ENCODE assay signal across 1 cellular context in genomic region chr18:37314534-37314933, GRCh38.
TF ChIP-seq lines count a peak whose summit lies in the region.

No MANE protein-coding gene starts in this region.

TF ChIP-seq in H1, 55 proteins besides CTCF, POLR2A, EP300 and RAD21:
- no peak for TF ChIP-seq RFX5 (IDR thresholded peaks at IDR 0.05; ENCODE audit: borderline replicate concordance, low read depth, low read length)
- TF ChIP-seq POU5F1 (IDR thresholded peaks at IDR 0.05; ENCODE audit: low read depth, low read length) = no peak
- TF ChIP-seq NRF1 (IDR thresholded peaks at IDR 0.05; ENCODE audit: low read depth, low read length) = no peak
- no peak for TF ChIP-seq GTF2F1 (IDR thresholded peaks at IDR 0.05; ENCODE audit: borderline replicate concordance, low read depth, low read length)
- no peak for TF ChIP-seq TEAD4 (IDR thresholded peaks at IDR 0.05; ENCODE audit: low read depth, low read length)
- no peak for TF ChIP-seq EZH2 (IDR thresholded peaks at IDR 0.05; ENCODE audit: low read depth, low read length, severe bottlenecking)
- TF ChIP-seq TBP (IDR thresholded peaks at IDR 0.05; ENCODE audit: low read depth, low read length) = no peak
- no peak for TF ChIP-seq YY1 (IDR thresholded peaks at IDR 0.05; ENCODE audit: low read depth, low read length)
- TF ChIP-seq, protein P1, sequence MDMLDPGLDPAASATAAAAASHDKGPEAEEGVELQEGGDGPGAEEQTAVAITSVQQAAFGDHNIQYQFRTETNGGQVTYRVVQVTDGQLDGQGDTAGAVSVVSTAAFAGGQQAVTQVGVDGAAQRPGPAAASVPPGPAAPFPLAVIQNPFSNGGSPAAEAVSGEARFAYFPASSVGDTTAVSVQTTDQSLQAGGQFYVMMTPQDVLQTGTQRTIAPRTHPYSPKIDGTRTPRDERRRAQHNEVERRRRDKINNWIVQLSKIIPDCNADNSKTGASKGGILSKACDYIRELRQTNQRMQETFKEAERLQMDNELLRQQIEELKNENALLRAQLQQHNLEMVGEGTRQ (IDR thresholded peaks at IDR 0.05; ENCODE audit: low read length) = no peak
